ENCODE assay signal across 20 cellular contexts in genomic region chrX:123990169-123990568, GRCh38. TPM values are rescaled to one million over a fixed set of nuclear protein-coding genes. Genes with fewer than 3 reads are reported as not detected.
DNase-seq lines count a peak whose midpoint lies in the region; ATAC-seq and TF ChIP-seq lines count a peak whose summit lies in the region.
"Had no signal": no experiment of that assay in that cellular context is flagged by ENCODE, and none has a peak within 500 bp of the region (broad histone marks: within the 10 kb centered on the region; RNA-seq: fewer than 3 reads in every experiment).

No MANE protein-coding gene starts in this region.

- intact Hi-C loops in upper lobe of right lung (cut with DNase I) = no loop called here

- H3K27ac ChIP-seq in upper lobe of right lung = no peak overlapping the region
- H3K27ac ChIP-seq: coronary artery, right lobe of liver, WERI-Rb-1 had no signal

- peak overlapping the region; percentile 36 for H3K27ac Mint-ChIP-seq in stimulated activated naive CD8-positive, alpha-beta T cell treated with anti-CD3 and anti-CD28 coated beads, Interleukin-15, Interleukin-2, amounts not matched to agents 100 ng/mL and 50 ng/mL, for 24 hours
- peak overlapping the region; percentile 62 for H3K27ac Mint-ChIP-seq in activated naive CD8-positive, alpha-beta T cell

- TF ChIP-seq CTCF in upper lobe of right lung (IDR thresholded peaks at IDR 0.05) = no peak

- no peak overlapping the region for H3K4me3 Mint-ChIP-seq in stimulated activated naive CD8-positive, alpha-beta T cell treated with anti-CD3 and anti-CD28 coated beads, Interleukin-15, Interleukin-2, amounts not matched to agents 100 ng/mL and 50 ng/mL, for 24 hours
- peak overlapping the region; percentile 32 for H3K4me3 Mint-ChIP-seq in activated naive CD8-positive, alpha-beta T cell

- H3K4me1 ChIP-seq in upper lobe of right lung = peaks cover 6% of the 10 kb centered on the region
- H3K4me1 ChIP-seq: right lobe of liver had no signal

- H3K27me3 Mint-ChIP-seq in stimulated activated naive CD8-positive, alpha-beta T cell treated with anti-CD3 and anti-CD28 coated beads, Interleukin-15, Interleukin-2, amounts not matched to agents 100 ng/mL and 50 ng/mL, for 24 hours = no peaks in the 10 kb centered on the region
- no peaks in the 10 kb centered on the region for H3K27me3 Mint-ChIP-seq in activated naive CD8-positive, alpha-beta T cell

- no peaks in the 10 kb centered on the region for H3K9me3 ChIP-seq in upper lobe of right lung
- H3K9me3 ChIP-seq: right lobe of liver had no signal

- H3K36me3 ChIP-seq in upper lobe of right lung = no peaks in the 10 kb centered on the region
- H3K36me3 ChIP-seq: right lobe of liver, WERI-Rb-1 had no signal

- H3K4me1 Mint-ChIP-seq in stimulated activated naive CD8-positive, alpha-beta T cell treated with anti-CD3 and anti-CD28 coated beads, Interleukin-15, Interleukin-2, amounts not matched to agents 100 ng/mL and 50 ng/mL, for 24 hours (ENCODE audit: low read depth) = peaks cover 68% of the 10 kb centered on the region
- H3K4me1 Mint-ChIP-seq in activated naive CD8-positive, alpha-beta T cell (ENCODE audit: low read depth) = peaks cover 66% of the 10 kb centered on the region

- no peaks in the 10 kb centered on the region for H3K27me3 ChIP-seq in upper lobe of right lung
- H3K27me3 ChIP-seq: right lobe of liver had no signal

- no peaks in the 10 kb centered on the region for H3K9me3 Mint-ChIP-seq in stimulated activated naive CD8-positive, alpha-beta T cell treated with anti-CD3 and anti-CD28 coated beads, Interleukin-15, Interleukin-2, amounts not matched to agents 100 ng/mL and 50 ng/mL, for 24 hours
- no peaks in the 10 kb centered on the region for H3K9me3 Mint-ChIP-seq in activated naive CD8-positive, alpha-beta T cell (ENCODE audit: low read depth)

- peaks cover 9% of the 10 kb centered on the region for H3K36me3 Mint-ChIP-seq in stimulated activated naive CD8-positive, alpha-beta T cell treated with anti-CD3 and anti-CD28 coated beads, Interleukin-15, Interleukin-2, amounts not matched to agents 100 ng/mL and 50 ng/mL, for 24 hours (ENCODE audit: low read depth)
- peaks cover 3% of the 10 kb centered on the region for H3K36me3 Mint-ChIP-seq in activated naive CD8-positive, alpha-beta T cell

- no peak for ATAC-seq in stimulated activated naive CD8-positive, alpha-beta T cell treated with anti-CD3 and anti-CD28 coated beads, Interleukin-15, Interleukin-2, amounts not matched to agents 100 U/mL and 50 U/mL, for 24 hours
- ATAC-seq in HG02852 (IDR thresholded peaks at IDR 0.05; ENCODE audit: unreplicated experiment) = peak; percentile 64
- peak; percentile 23 for ATAC-seq in upper lobe of right lung
- ATAC-seq: HCT116, left cardiac atrium, right lobe of liver had no signal

- H3K4me3 ChIP-seq in upper lobe of right lung = no peak overlapping the region
- H3K4me3 ChIP-seq: coronary artery, right lobe of liver had no signal

- no peak for DNase-seq in stimulated activated naive CD8-positive, alpha-beta T cell treated with anti-CD3 and anti-CD28 coated beads, Interleukin-15, Interleukin-2, amounts not matched to agents 100 U/mL and 50 U/mL, for 24 hours
- DNase-seq in upper lobe of right lung (no peak), hepatic stellate cell (ENCODE audit: low spot score) (no peak), retina (no peak)
- DNase-seq in central memory CD4-positive, alpha-beta T cell = no peak
- DNase-seq: activated naive CD4-positive, alpha-beta T cell treated with Interleukin-2 at 50 U/mL for 16 hours; COR-L47; left cardiac atrium; NCI-H1930; NCI-H446; NK-92 treated with Interleukin-12 subunit alpha and Interleukin-12 subunit beta, amount 100 ng/mL, for 24 hours; right lobe of liver; RPMI8226; stimulated activated CD4-positive, alpha-beta T cell treated with anti-CD3 and anti-CD28 coated beads, Interleukin-2, amount 100 ng/mL, for 48 hours; WERI-Rb-1 had no signal

RNA-seq across cellular contexts. Expression of gene STAG2, which starts 28.7 kb away (rescaled TPM):
- 71.4 TPM for total RNA-seq in upper lobe of right lung
